14 cellular contexts compared by ENCODE assay signal in the genomic region with DNA sequence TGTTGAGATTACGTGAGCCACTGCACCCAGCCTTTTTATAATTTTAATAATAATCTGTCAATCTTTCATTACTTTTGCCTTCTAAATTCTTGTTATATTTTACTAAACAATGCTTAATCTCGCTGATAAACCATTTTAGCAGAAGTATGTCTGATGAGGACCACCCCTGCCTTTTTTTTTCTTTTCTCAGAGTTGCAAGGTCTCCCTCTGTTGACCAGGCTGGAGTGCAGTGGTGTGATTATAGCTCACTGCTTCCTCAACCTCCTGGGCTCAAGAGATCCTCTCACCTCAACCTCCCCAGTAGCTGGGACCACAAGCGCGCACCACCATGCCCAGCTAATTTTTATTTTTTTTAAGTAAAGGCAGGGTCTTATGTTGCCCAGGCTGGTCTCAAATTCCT.
DNase-seq lines count a peak whose midpoint lies in the region; ATAC-seq and TF ChIP-seq lines count a peak whose summit lies in the region.
"Had no signal": no experiment of that assay in that cellular context is flagged by ENCODE, and none has a peak within 500 bp of the region (broad histone marks: within the 10 kb centered on the region; RNA-seq: fewer than 3 reads in every experiment).

No MANE protein-coding gene starts in this region.

- peaks cover 12% of the 10 kb centered on the region for H3K36me3 ChIP-seq in DOHH2 (ENCODE audit: control insufficient read depth, low read length)
- peaks cover 3% of the 10 kb centered on the region for H3K36me3 ChIP-seq in IMR-90 (ENCODE audit: control insufficient read depth, insufficient read depth, low read length)
- H3K36me3 ChIP-seq in gastrocnemius medialis: peaks cover 0 to 6% of the 10 kb centered on the region in 2 donors
- H3K36me3 ChIP-seq: BLaER1 had no signal

- in situ Hi-C loops in IMR-90 (cut with MboI; ENCODE audit: low sequenced_read_pairs): no loop called here
- in situ Hi-C loops in gastrocnemius medialis (cut with MboI; ENCODE audit: low sequenced_read_pairs in 4 of 4): loop anchor here in 1 of 4 donors (25.0 kb wide), 1 partner anchor 98 kb away; no protein-coding TSS in a partner anchor

- no peak overlapping the region for H3K4me3 Mint-ChIP-seq in dendritic cell treated with granulocyte-macrophage colony-stimulating factor and Interleukin-4, amounts not matched to agents 40 ng/mL and 50 ng/mL, for 4 days

- H3K4me2 ChIP-seq in DOHH2 (ENCODE audit: low read length) (no peak overlapping the region), IMR-90 (ENCODE audit: low read depth, low read length) (no peak overlapping the region)
- H3K4me2 ChIP-seq: BLaER1 had no signal

- no peak for DNase-seq in IMR-90
- DNase-seq in gastrocnemius medialis: no peak
- no peak for DNase-seq in foreskin keratinocyte
- DNase-seq in activated CD8-positive, alpha-beta memory T cell treated with anti-CD3 and anti-CD28 coated beads, Interleukin-2, amount 50 U/mL, for 48 hours: no peak
- no peak for DNase-seq in DMS79 treated with DMSO at 0.1 percent for 48 hours (lab: John Stamatoyannopoulos, UW)
- DNase-seq: DMS153, GM23248, NCI-H1048, NCI-H2227 treated with DMSO at 0.1 percent for 48 hours, NCI-H526 had no signal

- no peak for ATAC-seq in IMR-90 (ENCODE audit: low read depth)
- no peak for ATAC-seq in gastrocnemius medialis
- ATAC-seq in foreskin keratinocyte: no peak

- H2BK20ac ChIP-seq in IMR-90 (ENCODE audit: low read depth, low read length): no peak overlapping the region

- no peak overlapping the region for H4K5ac ChIP-seq in IMR-90 (ENCODE audit: low read depth, low read length)

- no peak overlapping the region for H4K91ac ChIP-seq in IMR-90 (ENCODE audit: insufficient read depth, low read depth, low read length)

- peaks cover 20 to 42% of the 10 kb centered on the region in 2 experiments for H3K79me1 ChIP-seq in IMR-90 (ENCODE audit: low read depth in 1 of 2, low read length in 2 of 2)

- H3K27ac Mint-ChIP-seq in dendritic cell treated with granulocyte-macrophage colony-stimulating factor and Interleukin-4, amounts not matched to agents 40 ng/mL and 50 ng/mL, for 4 days: peak overlapping the region; percentile 53

- H3K79me2 ChIP-seq in DOHH2 (ENCODE audit: control insufficient read depth, low read length): peaks cover 52% of the 10 kb centered on the region

- no peak overlapping the region for H3K27ac ChIP-seq in DOHH2 (ENCODE audit: low read depth, low read length)
- H3K27ac ChIP-seq in IMR-90 (ENCODE audit: insufficient read depth, low read length): no peak overlapping the region; the same call in 1 of the 2 replicates
- H3K27ac ChIP-seq in gastrocnemius medialis: peak overlapping the region; percentile 64 to 81 (median 74)
- no peak overlapping the region for H3K27ac ChIP-seq in foreskin keratinocyte
- H3K27ac ChIP-seq: BLaER1, RWPE1 had no signal

- H4K20me1 ChIP-seq in DOHH2 (ENCODE audit: control insufficient read depth, insufficient read depth, low read depth, low read length): no peaks in the 10 kb centered on the region
- H4K20me1 ChIP-seq in IMR-90 (ENCODE audit: insufficient read depth, low read length): peaks cover 21% of the 10 kb centered on the region; the same call in 1 of the 2 replicates
- H4K20me1 ChIP-seq: BLaER1 had no signal

- H3K36me3 Mint-ChIP-seq in dendritic cell treated with granulocyte-macrophage colony-stimulating factor and Interleukin-4, amounts not matched to agents 40 ng/mL and 50 ng/mL, for 4 days (ENCODE audit: low read depth): peaks cover 73% of the 10 kb centered on the region

- no peak for TF ChIP-seq RAD21 in IMR-90 (IDR thresholded peaks at IDR 0.05; ENCODE audit: low read length)

- H3K9me1 ChIP-seq in IMR-90 (ENCODE audit: insufficient read depth, low read length): peaks cover 17% of the 10 kb centered on the region

- H4K8ac ChIP-seq in IMR-90 (ENCODE audit: low read depth in 2 of 2, low read length in 2 of 2): no peak overlapping the region

- peaks cover 9% of the 10 kb centered on the region; the same call in 1 of the 2 replicates for H3F3A ChIP-seq in DOHH2 (ENCODE audit: control insufficient read depth, insufficient read depth)

- BruUV-seq in IMR-90 (replicated peaks; lab: Mats Ljungman, UMichigan): no TSS peak

- no peak overlapping the region for H2AK9ac ChIP-seq in IMR-90 (replicated peaks; ENCODE audit: low read depth, low read length, poor library complexity)

- no peak overlapping the region for H2BK15ac ChIP-seq in IMR-90 (ENCODE audit: low read depth, low read length)

- peaks cover 39% of the 10 kb centered on the region for H3K4me1 ChIP-seq in DOHH2 (ENCODE audit: control insufficient read depth, low read length)
- H3K4me1 ChIP-seq in IMR-90 (ENCODE audit: control insufficient read depth, insufficient read depth, low read length): peaks cover 11% of the 10 kb centered on the region
- peaks cover 43 to 56% of the 10 kb centered on the region in 2 donors for H3K4me1 ChIP-seq in gastrocnemius medialis
- peaks cover 11% of the 10 kb centered on the region for H3K4me1 ChIP-seq in foreskin keratinocyte
- H3K4me1 ChIP-seq: BLaER1 had no signal

- no peak overlapping the region for H3K9ac ChIP-seq in IMR-90 (ENCODE audit: low read depth, low read length)
- H3K9ac ChIP-seq: BLaER1 had no signal

- H2BK5ac ChIP-seq in IMR-90 (ENCODE audit: low read depth, low read length, poor library complexity, severe bottlenecking): no peak overlapping the region

- H3K27me3 ChIP-seq in DOHH2 (ENCODE audit: control insufficient read depth, low read length): no peaks in the 10 kb centered on the region
- H3K27me3 ChIP-seq in IMR-90 (ENCODE audit: control insufficient read depth, insufficient read depth, low read length): no peaks in the 10 kb centered on the region
- no peaks in the 10 kb centered on the region for H3K27me3 ChIP-seq in gastrocnemius medialis
- no peaks in the 10 kb centered on the region for H3K27me3 ChIP-seq in foreskin keratinocyte
- H3K27me3 ChIP-seq: BLaER1 had no signal

- no peak overlapping the region for H3K4ac ChIP-seq in IMR-90 (ENCODE audit: low read depth, low read length)

- H3K9me2 ChIP-seq in DOHH2 (replicated peaks; ENCODE audit: control insufficient read depth, low read length): no peaks in the 10 kb centered on the region

- dilution Hi-C loops in IMR-90 (cut with HindIII; ENCODE audit: low sequenced_read_pairs, unreplicated experiment): no loop called here

- no peak overlapping the region for H3K14ac ChIP-seq in IMR-90 (replicated peaks; ENCODE audit: low read depth, low read length)

- TF ChIP-seq CTCF in DOHH2 (IDR thresholded peaks at IDR 0.05; ENCODE audit: low read depth, low read length, poor library complexity, severe bottlenecking): peak; percentile 27
- no peak for TF ChIP-seq CTCF in IMR-90 (conservative IDR thresholded peaks at IDR 0.05; ENCODE audit: low read depth, low read length)
- no peak for TF ChIP-seq CTCF in gastrocnemius medialis (IDR thresholded peaks at IDR 0.05 in 4 of 5, conservative IDR thresholded peaks at IDR 0.05 in 1 of 5)
- TF ChIP-seq CTCF in foreskin keratinocyte (conservative IDR thresholded peaks at IDR 0.05): no peak

- no peaks in the 10 kb centered on the region for H3K27me3 Mint-ChIP-seq in dendritic cell treated with granulocyte-macrophage colony-stimulating factor and Interleukin-4, amounts not matched to agents 40 ng/mL and 50 ng/mL, for 4 days

- no peak overlapping the region for H3K56ac ChIP-seq in IMR-90 (ENCODE audit: extremely low read depth, insufficient read depth, low read length)

- H3K23ac ChIP-seq in IMR-90 (ENCODE audit: low read depth, low read length): no peak overlapping the region

- H3K18ac ChIP-seq in IMR-90 (ENCODE audit: low read depth, low read length): peak overlapping the region; percentile 34; the same call in 1 of the 2 replicates

- H3K4me3 ChIP-seq in DOHH2 (ENCODE audit: low read length): no peak overlapping the region
- H3K4me3 ChIP-seq in IMR-90 (ENCODE audit: insufficient read depth, low read depth, low read length): no peak overlapping the region
- no peak overlapping the region for H3K4me3 ChIP-seq in gastrocnemius medialis
- H3K4me3 ChIP-seq: BLaER1, GM23248 had no signal

- H2BK120ac ChIP-seq in IMR-90 (ENCODE audit: low read depth, low read length): peak overlapping the region; percentile 22; the same call in 1 of the 2 replicates

- peaks cover 58% of the 10 kb centered on the region for H3K4me1 Mint-ChIP-seq in dendritic cell treated with granulocyte-macrophage colony-stimulating factor and Interleukin-4, amounts not matched to agents 40 ng/mL and 50 ng/mL, for 4 days (ENCODE audit: low read depth)

- intact Hi-C loops in IMR-90 (cut with micrococcal nuclease) (no loop called here), gastrocnemius medialis (cut with DNase I; ENCODE audit: low total_unique reads) (loop anchor here (5.0 kb wide), 1 partner anchor 103 kb away; no protein-coding TSS in a partner anchor)
- intact Hi-C loops in dendritic cell treated with granulocyte-macrophage colony-stimulating factor and Interleukin-4, amounts not matched to agents 40 ng/mL and 50 ng/mL, for 4 days (cut with micrococcal nuclease): no loop called here

- POLR2A ChIA-PET in IMR-90 (lab: Charles Lee; ENCODE audit: unreplicated experiment): no interaction called here

- no peaks in the 10 kb centered on the region for H3K9me3 Mint-ChIP-seq in dendritic cell treated with granulocyte-macrophage colony-stimulating factor and Interleukin-4, amounts not matched to agents 40 ng/mL and 50 ng/mL, for 4 days

- WGBS in IMR-90 (ENCODE audit: extremely low coverage in 2 of 2, insufficient read length in 1 of 2), 2 experiments: no CpG with 5 or more reads among the region's 4 CpGs

- TF ChIP-seq POLR2A in IMR-90 (IDR thresholded peaks at IDR 0.05; ENCODE audit: low read depth, low read length) (no peak), gastrocnemius medialis (IDR thresholded peaks at IDR 0.05) (no peak)

- H2AK5ac ChIP-seq in IMR-90 (ENCODE audit: low read depth, low read length): 0 out of 2 replicates have a peak overlapping the region, but pooled peaks have one; percentile 74

- CTCF ChIA-PET in IMR-90 (lab: Yijun Ruan, JAX): no interaction called here

- H3K9me3 ChIP-seq in DOHH2 (ENCODE audit: control insufficient read depth, insufficient read depth, low read length): no peaks in the 10 kb centered on the region
- H3K9me3 ChIP-seq in IMR-90 (ENCODE audit: control insufficient read depth, insufficient read depth, low read length): no peaks in the 10 kb centered on the region
- H3K9me3 ChIP-seq in gastrocnemius medialis: no peaks in the 10 kb centered on the region

- no peak overlapping the region for H2AFZ ChIP-seq in IMR-90 (replicated peaks; ENCODE audit: low read length, poor library complexity)
- H2AFZ ChIP-seq: GM23248 had no signal

TF ChIP-seq in IMR-90, 13 proteins besides CTCF, POLR2A, EP300 and RAD21:
- TF ChIP-seq, protein P1, sequence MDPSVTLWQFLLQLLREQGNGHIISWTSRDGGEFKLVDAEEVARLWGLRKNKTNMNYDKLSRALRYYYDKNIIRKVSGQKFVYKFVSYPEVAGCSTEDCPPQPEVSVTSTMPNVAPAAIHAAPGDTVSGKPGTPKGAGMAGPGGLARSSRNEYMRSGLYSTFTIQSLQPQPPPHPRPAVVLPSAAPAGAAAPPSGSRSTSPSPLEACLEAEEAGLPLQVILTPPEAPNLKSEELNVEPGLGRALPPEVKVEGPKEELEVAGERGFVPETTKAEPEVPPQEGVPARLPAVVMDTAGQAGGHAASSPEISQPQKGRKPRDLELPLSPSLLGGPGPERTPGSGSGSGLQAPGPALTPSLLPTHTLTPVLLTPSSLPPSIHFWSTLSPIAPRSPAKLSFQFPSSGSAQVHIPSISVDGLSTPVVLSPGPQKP (IDR thresholded peaks at IDR 0.05; ENCODE audit: borderline replicate concordance, low read depth, low read length): no peak

Comparison
In these comparisons a context has a peak if more than half of its experiments do, and no peak if none do; other contexts are left out.
1. H3K27ac ChIP-seq: peak in gastrocnemius medialis (4 of 4); none in DOHH2 (single experiment), IMR-90 (single experiment) and foreskin keratinocyte (single experiment).